ENCODE assay signal across 20 cellular contexts in genomic region chr3:152396867-152397266, GRCh38.
DNase-seq lines count a peak whose midpoint lies in the region; ATAC-seq and TF ChIP-seq lines count a peak whose summit lies in the region.
"Had no signal": no experiment of that assay in that cellular context is flagged by ENCODE, and none has a peak within 500 bp of the region (broad histone marks: within the 10 kb centered on the region; RNA-seq: fewer than 3 reads in every experiment).

No MANE protein-coding gene starts in this region.

- CTCF ChIA-PET in activated CD8-positive, alpha-beta T cell treated with anti-CD3 and anti-CD28 coated beads for 36 hours (lab: Charles Lee) = no interaction called here
- CTCF ChIA-PET in activated CD8-positive, alpha-beta T cell treated with anti-CD3 and anti-CD28 coated beads, Interleukin-2, amount 10 ng/mL, durations not matched to agents 7 days and 5 days (lab: Charles Lee) = no interaction called here

- no peaks in the 10 kb centered on the region for H3K36me3 ChIP-seq in breast epithelium
- H3K36me3 ChIP-seq in gastrocnemius medialis = peaks cover 0 to 6% of the 10 kb centered on the region in 2 donors

- no peaks in the 10 kb centered on the region for H3K27me3 Mint-ChIP-seq in activated CD8-positive, alpha-beta T cell treated with anti-CD3 and anti-CD28 coated beads for 36 hours
- no peaks in the 10 kb centered on the region for H3K27me3 Mint-ChIP-seq in activated CD8-positive, alpha-beta T cell treated with anti-CD3 and anti-CD28 coated beads, Interleukin-2, amount 10 ng/mL, durations not matched to agents 7 days and 5 days (ENCODE audit: low read depth)
- H3K27me3 Mint-ChIP-seq: activated naive CD8-positive, alpha-beta T cell treated with anti-CD3 and anti-CD28 coated beads for 36 hours had no signal

- peaks cover 0 to 10% of the 10 kb centered on the region in 2 donors for H3K4me1 ChIP-seq in breast epithelium
- H3K4me1 ChIP-seq in right cardiac atrium (ENCODE audit: control insufficient read depth, insufficient read depth, low read length) = peaks cover 10% of the 10 kb centered on the region
- H3K4me1 ChIP-seq in gastrocnemius medialis = peaks cover 93 to 94% of the 10 kb centered on the region in 2 donors

- H3K4me3 ChIP-seq in breast epithelium (no peak overlapping the region), right cardiac atrium (ENCODE audit: low read length) (no peak overlapping the region), gastrocnemius medialis (peak overlapping the region in 2 of 4 donors; percentile 33 to 37)

- H3K36me3 Mint-ChIP-seq in activated CD8-positive, alpha-beta T cell treated with anti-CD3 and anti-CD28 coated beads for 36 hours (ENCODE audit: low read depth) = peaks cover 53% of the 10 kb centered on the region
- peaks cover 58% of the 10 kb centered on the region for H3K36me3 Mint-ChIP-seq in activated CD8-positive, alpha-beta T cell treated with anti-CD3 and anti-CD28 coated beads, Interleukin-2, amount 10 ng/mL, durations not matched to agents 7 days and 5 days (ENCODE audit: low read depth)

- no peak for DNase-seq in activated CD8-positive, alpha-beta T cell treated with anti-CD3 and anti-CD28 coated beads for 36 hours
- DNase-seq in activated CD8-positive, alpha-beta T cell treated with anti-CD3 and anti-CD28 coated beads, Interleukin-2, amount 10 ng/mL, durations not matched to agents 7 days and 5 days = no peak
- DNase-seq in breast epithelium (ENCODE audit: low spot score in 2 of 2) (no peak), right cardiac atrium (no peak), gastrocnemius medialis (no peak), NCI-H1694 (lab: John Stamatoyannopoulos, UW) (no peak), NCI-H524 treated with DMSO at 0.1 percent for 48 hours (lab: John Stamatoyannopoulos, UW) (no peak)
- DNase-seq: 8988T; activated CD4-positive, CD25-positive, alpha-beta regulatory T cell; activated naive CD8-positive, alpha-beta T cell treated with anti-CD3 and anti-CD28 coated beads for 36 hours; DMS79 treated with DMSO at 0.1 percent for 48 hours; hippocampal formation; left cardiac atrium; NCI-H1417; NCI-H2227 treated with DMSO at 0.1 percent for 48 hours; stimulated activated CD4-positive, alpha-beta T cell treated with anti-CD3 and anti-CD28 coated beads, Interleukin-1b, Interleukin-23, amount 100 ng/mL, for 48 hours had no signal

- H3K27ac ChIP-seq in breast epithelium (peak overlapping the region; percentile 23 to 33), right cardiac atrium (ENCODE audit: low read length) (no peak overlapping the region), gastrocnemius medialis (peak overlapping the region; percentile 92 to 96 (median 94))
- H3K27ac ChIP-seq: C4-2B, KMS-11 had no signal

- intact Hi-C loops in activated CD8-positive, alpha-beta T cell treated with anti-CD3 and anti-CD28 coated beads for 36 hours (cut with micrococcal nuclease) = no loop called here
- intact Hi-C loops in breast epithelium (cut with DNase I; ENCODE audit: low total_unique reads) (no loop called here), right cardiac atrium (cut with DNase I) (no loop called here), gastrocnemius medialis (cut with DNase I; ENCODE audit: low total_unique reads) (no loop called here)

- in situ Hi-C loops in gastrocnemius medialis (cut with MboI; ENCODE audit: low sequenced_read_pairs in 4 of 4) = no loop called here

- no peak for TF ChIP-seq CTCF in activated CD8-positive, alpha-beta T cell treated with anti-CD3 and anti-CD28 coated beads for 36 hours (IDR thresholded peaks at IDR 0.05)
- TF ChIP-seq CTCF in breast epithelium (IDR thresholded peaks at IDR 0.05) = no peak
- no peak for TF ChIP-seq CTCF in gastrocnemius medialis (IDR thresholded peaks at IDR 0.05 in 4 of 5, conservative IDR thresholded peaks at IDR 0.05 in 1 of 5)

- H3K27me3 ChIP-seq in breast epithelium (no peaks in the 10 kb centered on the region), right cardiac atrium (ENCODE audit: control insufficient read depth, insufficient read depth) (no peaks in the 10 kb centered on the region), gastrocnemius medialis (no peaks in the 10 kb centered on the region)

- POLR2A ChIA-PET in activated CD8-positive, alpha-beta T cell treated with anti-CD3 and anti-CD28 coated beads for 36 hours (lab: Charles Lee) = no interaction called here
- POLR2A ChIA-PET in activated CD8-positive, alpha-beta T cell treated with anti-CD3 and anti-CD28 coated beads, Interleukin-2, amount 10 ng/mL, durations not matched to agents 7 days and 5 days (lab: Charles Lee) = no interaction called here

- no peaks in the 10 kb centered on the region for H3K9me3 ChIP-seq in breast epithelium
- no peaks in the 10 kb centered on the region for H3K9me3 ChIP-seq in right cardiac atrium (ENCODE audit: control insufficient read depth, low read length)
- no peaks in the 10 kb centered on the region for H3K9me3 ChIP-seq in gastrocnemius medialis

- TF ChIP-seq POLR2A in breast epithelium (IDR thresholded peaks at IDR 0.05) (no peak), gastrocnemius medialis (IDR thresholded peaks at IDR 0.05) (no peak)

- peak overlapping the region; percentile 2 for H3K27ac Mint-ChIP-seq in activated CD8-positive, alpha-beta T cell treated with anti-CD3 and anti-CD28 coated beads for 36 hours
- H3K27ac Mint-ChIP-seq in activated CD8-positive, alpha-beta T cell treated with anti-CD3 and anti-CD28 coated beads, Interleukin-2, amount 10 ng/mL, durations not matched to agents 7 days and 5 days = no peak overlapping the region
- H3K27ac Mint-ChIP-seq: activated naive CD8-positive, alpha-beta T cell treated with anti-CD3 and anti-CD28 coated beads for 36 hours had no signal

- H3K9me3 Mint-ChIP-seq in activated CD8-positive, alpha-beta T cell treated with anti-CD3 and anti-CD28 coated beads for 36 hours = peaks cover 2% of the 10 kb centered on the region
- no peaks in the 10 kb centered on the region for H3K9me3 Mint-ChIP-seq in activated CD8-positive, alpha-beta T cell treated with anti-CD3 and anti-CD28 coated beads, Interleukin-2, amount 10 ng/mL, durations not matched to agents 7 days and 5 days (ENCODE audit: insufficient read depth)
- H3K9me3 Mint-ChIP-seq: activated naive CD8-positive, alpha-beta T cell treated with anti-CD3 and anti-CD28 coated beads for 36 hours; T-helper 1 cell treated with Interleukin-12 subunit alpha and Interleukin-12 subunit beta and Interleukin-4 antibody, amounts not matched to agents 30 μg/mL and 1 μg/mL, for 36 hours had no signal

- H3K4me3 Mint-ChIP-seq in activated CD8-positive, alpha-beta T cell treated with anti-CD3 and anti-CD28 coated beads for 36 hours = no peak overlapping the region
- H3K4me3 Mint-ChIP-seq in activated CD8-positive, alpha-beta T cell treated with anti-CD3 and anti-CD28 coated beads, Interleukin-2, amount 10 ng/mL, durations not matched to agents 7 days and 5 days = no peak overlapping the region
- H3K4me3 Mint-ChIP-seq: activated naive CD8-positive, alpha-beta T cell treated with anti-CD3 and anti-CD28 coated beads for 36 hours; T-helper 1 cell treated with Interleukin-12 subunit alpha and Interleukin-12 subunit beta and Interleukin-4 antibody, amounts not matched to agents 30 μg/mL and 1 μg/mL, for 36 hours had no signal

- peaks cover 70% of the 10 kb centered on the region for H3K4me1 Mint-ChIP-seq in activated CD8-positive, alpha-beta T cell treated with anti-CD3 and anti-CD28 coated beads for 36 hours (ENCODE audit: low read depth)
- H3K4me1 Mint-ChIP-seq in activated CD8-positive, alpha-beta T cell treated with anti-CD3 and anti-CD28 coated beads, Interleukin-2, amount 10 ng/mL, durations not matched to agents 7 days and 5 days (ENCODE audit: low read depth) = peaks cover 44% of the 10 kb centered on the region

- no peak for ATAC-seq in activated CD8-positive, alpha-beta T cell treated with anti-CD3 and anti-CD28 coated beads for 36 hours
- ATAC-seq in activated CD8-positive, alpha-beta T cell treated with anti-CD3 and anti-CD28 coated beads, Interleukin-2, amount 10 ng/mL, durations not matched to agents 7 days and 5 days = no peak
- ATAC-seq in right cardiac atrium (peak; percentile 53 to 59), gastrocnemius medialis (peak; percentile 28), HG02763 (IDR thresholded peaks at IDR 0.05; ENCODE audit: unreplicated experiment) (no peak)

Comparison
In these comparisons a context has a peak if more than half of its experiments do, and no peak if none do; other contexts are left out.
1. ATAC-seq: peak in right cardiac atrium (2 of 2) and gastrocnemius medialis (2 of 2); none in activated CD8-positive, alpha-beta T cell treated with anti-CD3 and anti-CD28 coated beads for 36 hours (single experiment), activated CD8-positive, alpha-beta T cell treated with anti-CD3 and anti-CD28 coated beads, Interleukin-2, amount 10 ng/mL, durations not matched to agents 7 days and 5 days (single experiment) and HG02763 (single experiment).